3 cellular contexts compared by ENCODE assay signal in the genomic region with DNA sequence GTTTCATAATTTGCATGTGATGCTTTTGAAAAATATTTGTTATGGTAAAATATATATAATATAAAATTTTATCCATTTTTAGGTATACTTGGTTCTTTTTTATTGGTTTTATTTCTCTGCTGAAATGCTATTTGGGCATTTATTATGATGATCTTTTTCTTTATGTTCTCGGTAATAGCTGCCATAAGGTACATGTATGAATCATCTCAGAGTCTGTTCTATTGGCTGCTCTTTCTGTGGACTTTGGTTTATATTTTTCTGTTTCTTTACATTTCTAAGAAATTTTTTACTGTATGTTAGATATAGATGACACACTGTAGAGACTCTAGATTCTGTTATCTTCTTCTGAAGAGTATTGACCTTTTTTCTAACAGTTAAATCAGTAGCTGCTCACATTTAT.
"Had no signal": no experiment of that assay in that cellular context is flagged by ENCODE, and none has a peak within 500 bp of the region (broad histone marks: within the 10 kb centered on the region; RNA-seq: fewer than 3 reads in every experiment).

No MANE protein-coding gene starts in this region.

- H3K4me3 ChIP-seq: GM12878 had no signal

- ATAC-seq: GM12878 had no signal

- DNase-seq: GDM1, GF-D8 had no signal
